Comparison of ENCODE assay signal across 1 cellular context in the genomic region with DNA sequence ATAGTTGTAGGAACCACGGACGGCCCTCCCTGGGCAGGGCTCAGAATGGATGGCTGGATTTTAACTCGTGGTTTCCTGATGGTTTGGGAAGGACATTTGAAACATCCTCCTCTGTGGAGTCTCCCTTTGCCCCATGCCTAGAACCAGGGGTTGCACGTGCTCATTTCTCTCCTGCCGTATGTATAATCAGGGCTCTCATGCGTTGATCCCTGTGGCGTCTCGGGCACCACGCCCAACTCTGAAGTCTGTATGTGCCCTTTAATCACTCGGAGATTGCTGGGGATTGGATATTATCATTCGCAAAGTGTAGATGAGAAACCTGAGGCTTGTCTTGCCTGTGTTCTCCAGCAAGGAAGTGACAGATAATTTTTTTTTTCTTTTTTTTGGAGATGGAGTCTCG.
TF ChIP-seq lines count a peak whose summit lies in the region.

No MANE protein-coding gene starts in this region.

TF ChIP-seq in GM23338, 12 proteins besides CTCF, POLR2A, EP300 and RAD21:
- TF ChIP-seq ZNF462 (CRISPR knock-in tag; IDR thresholded peaks at IDR 0.05) = no peak
- TF ChIP-seq JUNB (IDR thresholded peaks at IDR 0.05; ENCODE audit: unreplicated experiment) = no peak
- TF ChIP-seq EZH2 (IDR thresholded peaks at IDR 0.05; ENCODE audit: low read depth, unreplicated experiment) = no peak
- TF ChIP-seq CREB1 (CRISPR knock-in tag; IDR thresholded peaks at IDR 0.05; ENCODE audit: low read depth) = no peak
- TF ChIP-seq, protein P1, sequence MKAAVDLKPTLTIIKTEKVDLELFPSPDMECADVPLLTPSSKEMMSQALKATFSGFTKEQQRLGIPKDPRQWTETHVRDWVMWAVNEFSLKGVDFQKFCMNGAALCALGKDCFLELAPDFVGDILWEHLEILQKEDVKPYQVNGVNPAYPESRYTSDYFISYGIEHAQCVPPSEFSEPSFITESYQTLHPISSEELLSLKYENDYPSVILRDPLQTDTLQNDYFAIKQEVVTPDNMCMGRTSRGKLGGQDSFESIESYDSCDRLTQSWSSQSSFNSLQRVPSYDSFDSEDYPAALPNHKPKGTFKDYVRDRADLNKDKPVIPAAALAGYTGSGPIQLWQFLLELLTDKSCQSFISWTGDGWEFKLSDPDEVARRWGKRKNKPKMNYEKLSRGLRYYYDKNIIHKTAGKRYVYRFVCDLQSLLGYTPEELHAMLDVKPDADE (IDR thresholded peaks at IDR 0.05) = no peak
- TF ChIP-seq EZH2phosphoT487 (IDR thresholded peaks at IDR 0.05; ENCODE audit: unreplicated experiment) = no peak
- no peak for TF ChIP-seq POLR2AphosphoS5 (IDR thresholded peaks at IDR 0.05; ENCODE audit: low read depth)
- no peak for TF ChIP-seq NANOG (IDR thresholded peaks at IDR 0.05; ENCODE audit: borderline replicate concordance)
- no peak for TF ChIP-seq STAT1 (IDR thresholded peaks at IDR 0.05; ENCODE audit: unreplicated experiment)
- TF ChIP-seq ZNF331 (CRISPR knock-in tag; IDR thresholded peaks at IDR 0.05; ENCODE audit: low read depth) = no peak
- TF ChIP-seq, protein P2, sequence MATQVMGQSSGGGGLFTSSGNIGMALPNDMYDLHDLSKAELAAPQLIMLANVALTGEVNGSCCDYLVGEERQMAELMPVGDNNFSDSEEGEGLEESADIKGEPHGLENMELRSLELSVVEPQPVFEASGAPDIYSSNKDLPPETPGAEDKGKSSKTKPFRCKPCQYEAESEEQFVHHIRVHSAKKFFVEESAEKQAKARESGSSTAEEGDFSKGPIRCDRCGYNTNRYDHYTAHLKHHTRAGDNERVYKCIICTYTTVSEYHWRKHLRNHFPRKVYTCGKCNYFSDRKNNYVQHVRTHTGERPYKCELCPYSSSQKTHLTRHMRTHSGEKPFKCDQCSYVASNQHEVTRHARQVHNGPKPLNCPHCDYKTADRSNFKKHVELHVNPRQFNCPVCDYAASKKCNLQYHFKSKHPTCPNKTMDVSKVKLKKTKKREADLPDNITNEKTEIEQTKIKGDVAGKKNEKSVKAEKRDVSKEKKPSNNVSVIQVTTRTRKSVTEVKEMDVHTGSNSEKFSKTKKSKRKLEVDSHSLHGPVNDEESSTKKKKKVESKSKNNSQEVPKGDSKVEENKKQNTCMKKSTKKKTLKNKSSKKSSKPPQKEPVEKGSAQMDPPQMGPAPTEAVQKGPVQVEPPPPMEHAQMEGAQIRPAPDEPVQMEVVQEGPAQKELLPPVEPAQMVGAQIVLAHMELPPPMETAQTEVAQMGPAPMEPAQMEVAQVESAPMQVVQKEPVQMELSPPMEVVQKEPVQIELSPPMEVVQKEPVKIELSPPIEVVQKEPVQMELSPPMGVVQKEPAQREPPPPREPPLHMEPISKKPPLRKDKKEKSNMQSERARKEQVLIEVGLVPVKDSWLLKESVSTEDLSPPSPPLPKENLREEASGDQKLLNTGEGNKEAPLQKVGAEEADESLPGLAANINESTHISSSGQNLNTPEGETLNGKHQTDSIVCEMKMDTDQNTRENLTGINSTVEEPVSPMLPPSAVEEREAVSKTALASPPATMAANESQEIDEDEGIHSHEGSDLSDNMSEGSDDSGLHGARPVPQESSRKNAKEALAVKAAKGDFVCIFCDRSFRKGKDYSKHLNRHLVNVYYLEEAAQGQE (IDR thresholded peaks at IDR 0.05; ENCODE audit: unreplicated experiment) = no peak
- no peak for TF ChIP-seq ZNF114 (CRISPR knock-in tag; IDR thresholded peaks at IDR 0.05)
